8 cellular contexts compared by ENCODE assay signal in the genomic region with DNA sequence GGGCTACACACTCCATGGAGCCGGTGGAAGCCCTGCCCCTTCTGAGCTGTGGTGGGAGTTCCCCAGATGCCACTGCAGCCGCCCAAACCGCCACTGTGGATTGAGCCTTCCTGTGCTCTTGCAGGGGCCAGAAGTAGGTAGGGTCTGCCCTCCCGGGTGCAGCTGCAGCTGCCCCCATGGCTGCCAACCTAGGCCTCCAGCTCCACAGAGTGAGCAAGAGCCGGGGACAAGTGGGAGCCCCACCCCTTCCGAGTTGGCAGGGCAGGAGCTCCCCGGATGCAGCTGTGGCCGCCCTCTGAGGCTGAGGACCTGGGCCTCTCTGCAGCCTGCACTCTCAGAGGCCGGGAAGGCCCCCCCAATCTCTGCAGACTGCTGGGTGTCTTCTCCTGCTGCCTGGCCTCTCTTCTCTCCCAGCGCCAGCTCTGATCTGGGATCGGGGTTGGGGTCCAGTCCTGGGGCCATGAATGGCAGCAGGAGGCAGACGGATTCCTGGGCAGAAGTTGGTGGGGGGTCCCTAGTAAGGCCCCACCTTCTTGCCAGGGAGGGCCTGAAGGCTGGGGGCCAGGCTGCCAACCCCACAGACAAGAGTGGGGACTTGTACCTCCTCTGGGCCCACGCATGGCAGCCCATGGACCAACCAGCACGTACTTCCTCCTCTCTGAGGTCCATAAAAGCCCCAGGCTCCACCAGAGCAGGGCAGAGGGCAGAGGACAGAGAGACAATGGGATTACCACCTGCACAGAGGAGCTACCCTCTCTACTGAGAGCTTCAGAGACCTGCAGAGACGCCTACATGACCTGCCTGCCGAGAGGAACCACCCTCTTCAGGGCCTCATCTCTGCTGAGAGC. TPM values are rescaled to one million over a fixed set of nuclear protein-coding genes. Genes with fewer than 3 reads are reported as not detected.
DNase-seq lines count a peak whose midpoint lies in the region; ATAC-seq and TF ChIP-seq lines count a peak whose summit lies in the region.

No MANE protein-coding gene starts in this region.

- no peak overlapping the region for H3K4me3 ChIP-seq in colonic mucosa

- no peaks in the 10 kb centered on the region for H3K36me3 ChIP-seq in colonic mucosa

- H3K27me3 ChIP-seq in colonic mucosa = no peaks in the 10 kb centered on the region

- H3K9me3 ChIP-seq in colonic mucosa = no peaks in the 10 kb centered on the region

- DNase-seq in GM19238 (ENCODE audit: insufficient read length, low spot score) (peak; percentile 44), T-helper 22 cell (ENCODE audit: low read depth) (peak; percentile 18), colonic mucosa (peak; percentile 58), NCI-H2196 (lab: John Stamatoyannopoulos, UW; ENCODE audit: unreplicated experiment) (no peak), kidney tubule cell (ENCODE audit: low spot score) (no peak), AG08396 (ENCODE audit: low spot score) (no peak)
- DNase-seq in stimulated activated CD4-positive, alpha-beta T cell treated with anti-CD3 and anti-CD28 coated beads, Interleukin-4, amount 100 ng/mL, for 1 hour = peak; percentile 63

- H3K27ac ChIP-seq in colonic mucosa = peak overlapping the region; percentile 55

- H3K9ac ChIP-seq in colonic mucosa (ENCODE audit: low read depth in 2 of 2, low read length in 2 of 2) = peak overlapping the region in 1 of 2 donors; percentile 62

- no peak for ATAC-seq in GM18861 (IDR thresholded peaks at IDR 0.05; ENCODE audit: unreplicated experiment)

- TF ChIP-seq CTCF in colonic mucosa (IDR thresholded peaks at IDR 0.05) = no peak

- intact Hi-C loops in colonic mucosa (cut with DNase I) = no loop called here

- peaks cover 16% of the 10 kb centered on the region for H3K4me1 ChIP-seq in colonic mucosa

RNA-seq across cellular contexts. Expression of a gene that starts 28.9 kb away (rescaled TPM):
- 100 to 1,000 TPM; 132 to 208 TPM for total RNA-seq in colonic mucosa

RNA-seq across cellular contexts. Expression of a gene that starts 33.3 kb away (rescaled TPM):
- total RNA-seq in colonic mucosa = 100 to 1,000 TPM in 1 of 2 donors, 10 to 100 TPM in 1; 84.3 to 169 TPM

RNA-seq across cellular contexts. Expression of a gene that starts 39.1 kb away (rescaled TPM):
- total RNA-seq in colonic mucosa = 10 to 100 TPM; 45.1 to 61.3 TPM

Comparison
In these comparisons a context has a peak if more than half of its experiments do, and no peak if none do; other contexts are left out.
1. DNase-seq: peak in GM19238 (single experiment), T-helper 22 cell (single experiment), colonic mucosa (single experiment) and stimulated activated CD4-positive, alpha-beta T cell treated with anti-CD3 and anti-CD28 coated beads, Interleukin-4, amount 100 ng/mL, for 1 hour (single experiment); none in NCI-H2196 (single experiment), kidney tubule cell (single experiment) and AG08396 (single experiment).